1 cellular context compared by ENCODE assay signal in the genomic region with DNA sequence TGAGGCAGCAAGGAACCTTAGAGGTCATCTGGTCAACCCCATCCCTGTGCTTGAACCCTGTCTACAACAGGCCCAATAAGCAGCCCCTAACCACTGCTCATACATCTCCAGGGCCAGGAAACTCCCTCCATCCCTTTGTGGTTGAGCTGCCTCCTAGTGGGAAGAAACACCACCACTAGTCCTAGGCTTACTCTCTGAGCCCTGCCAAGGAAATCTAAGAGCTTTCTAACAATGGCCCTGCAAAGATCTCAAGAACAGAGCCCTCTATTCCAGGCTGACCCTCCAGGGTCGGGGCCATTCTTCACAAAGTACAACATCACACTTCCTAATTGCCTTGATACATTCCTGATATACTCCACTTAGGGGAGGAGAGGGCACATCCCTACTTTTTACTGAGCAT.
TF ChIP-seq lines count a peak whose summit lies in the region.

No MANE protein-coding gene starts in this region.

TF ChIP-seq in GM23338, 12 proteins besides CTCF, POLR2A, EP300 and RAD21 (continued from another document):
- TF ChIP-seq, protein P1, sequence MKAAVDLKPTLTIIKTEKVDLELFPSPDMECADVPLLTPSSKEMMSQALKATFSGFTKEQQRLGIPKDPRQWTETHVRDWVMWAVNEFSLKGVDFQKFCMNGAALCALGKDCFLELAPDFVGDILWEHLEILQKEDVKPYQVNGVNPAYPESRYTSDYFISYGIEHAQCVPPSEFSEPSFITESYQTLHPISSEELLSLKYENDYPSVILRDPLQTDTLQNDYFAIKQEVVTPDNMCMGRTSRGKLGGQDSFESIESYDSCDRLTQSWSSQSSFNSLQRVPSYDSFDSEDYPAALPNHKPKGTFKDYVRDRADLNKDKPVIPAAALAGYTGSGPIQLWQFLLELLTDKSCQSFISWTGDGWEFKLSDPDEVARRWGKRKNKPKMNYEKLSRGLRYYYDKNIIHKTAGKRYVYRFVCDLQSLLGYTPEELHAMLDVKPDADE (IDR thresholded peaks at IDR 0.05), result no peak
- TF ChIP-seq STAT1 (IDR thresholded peaks at IDR 0.05; ENCODE audit: unreplicated experiment), result no peak
- TF ChIP-seq, protein P2, sequence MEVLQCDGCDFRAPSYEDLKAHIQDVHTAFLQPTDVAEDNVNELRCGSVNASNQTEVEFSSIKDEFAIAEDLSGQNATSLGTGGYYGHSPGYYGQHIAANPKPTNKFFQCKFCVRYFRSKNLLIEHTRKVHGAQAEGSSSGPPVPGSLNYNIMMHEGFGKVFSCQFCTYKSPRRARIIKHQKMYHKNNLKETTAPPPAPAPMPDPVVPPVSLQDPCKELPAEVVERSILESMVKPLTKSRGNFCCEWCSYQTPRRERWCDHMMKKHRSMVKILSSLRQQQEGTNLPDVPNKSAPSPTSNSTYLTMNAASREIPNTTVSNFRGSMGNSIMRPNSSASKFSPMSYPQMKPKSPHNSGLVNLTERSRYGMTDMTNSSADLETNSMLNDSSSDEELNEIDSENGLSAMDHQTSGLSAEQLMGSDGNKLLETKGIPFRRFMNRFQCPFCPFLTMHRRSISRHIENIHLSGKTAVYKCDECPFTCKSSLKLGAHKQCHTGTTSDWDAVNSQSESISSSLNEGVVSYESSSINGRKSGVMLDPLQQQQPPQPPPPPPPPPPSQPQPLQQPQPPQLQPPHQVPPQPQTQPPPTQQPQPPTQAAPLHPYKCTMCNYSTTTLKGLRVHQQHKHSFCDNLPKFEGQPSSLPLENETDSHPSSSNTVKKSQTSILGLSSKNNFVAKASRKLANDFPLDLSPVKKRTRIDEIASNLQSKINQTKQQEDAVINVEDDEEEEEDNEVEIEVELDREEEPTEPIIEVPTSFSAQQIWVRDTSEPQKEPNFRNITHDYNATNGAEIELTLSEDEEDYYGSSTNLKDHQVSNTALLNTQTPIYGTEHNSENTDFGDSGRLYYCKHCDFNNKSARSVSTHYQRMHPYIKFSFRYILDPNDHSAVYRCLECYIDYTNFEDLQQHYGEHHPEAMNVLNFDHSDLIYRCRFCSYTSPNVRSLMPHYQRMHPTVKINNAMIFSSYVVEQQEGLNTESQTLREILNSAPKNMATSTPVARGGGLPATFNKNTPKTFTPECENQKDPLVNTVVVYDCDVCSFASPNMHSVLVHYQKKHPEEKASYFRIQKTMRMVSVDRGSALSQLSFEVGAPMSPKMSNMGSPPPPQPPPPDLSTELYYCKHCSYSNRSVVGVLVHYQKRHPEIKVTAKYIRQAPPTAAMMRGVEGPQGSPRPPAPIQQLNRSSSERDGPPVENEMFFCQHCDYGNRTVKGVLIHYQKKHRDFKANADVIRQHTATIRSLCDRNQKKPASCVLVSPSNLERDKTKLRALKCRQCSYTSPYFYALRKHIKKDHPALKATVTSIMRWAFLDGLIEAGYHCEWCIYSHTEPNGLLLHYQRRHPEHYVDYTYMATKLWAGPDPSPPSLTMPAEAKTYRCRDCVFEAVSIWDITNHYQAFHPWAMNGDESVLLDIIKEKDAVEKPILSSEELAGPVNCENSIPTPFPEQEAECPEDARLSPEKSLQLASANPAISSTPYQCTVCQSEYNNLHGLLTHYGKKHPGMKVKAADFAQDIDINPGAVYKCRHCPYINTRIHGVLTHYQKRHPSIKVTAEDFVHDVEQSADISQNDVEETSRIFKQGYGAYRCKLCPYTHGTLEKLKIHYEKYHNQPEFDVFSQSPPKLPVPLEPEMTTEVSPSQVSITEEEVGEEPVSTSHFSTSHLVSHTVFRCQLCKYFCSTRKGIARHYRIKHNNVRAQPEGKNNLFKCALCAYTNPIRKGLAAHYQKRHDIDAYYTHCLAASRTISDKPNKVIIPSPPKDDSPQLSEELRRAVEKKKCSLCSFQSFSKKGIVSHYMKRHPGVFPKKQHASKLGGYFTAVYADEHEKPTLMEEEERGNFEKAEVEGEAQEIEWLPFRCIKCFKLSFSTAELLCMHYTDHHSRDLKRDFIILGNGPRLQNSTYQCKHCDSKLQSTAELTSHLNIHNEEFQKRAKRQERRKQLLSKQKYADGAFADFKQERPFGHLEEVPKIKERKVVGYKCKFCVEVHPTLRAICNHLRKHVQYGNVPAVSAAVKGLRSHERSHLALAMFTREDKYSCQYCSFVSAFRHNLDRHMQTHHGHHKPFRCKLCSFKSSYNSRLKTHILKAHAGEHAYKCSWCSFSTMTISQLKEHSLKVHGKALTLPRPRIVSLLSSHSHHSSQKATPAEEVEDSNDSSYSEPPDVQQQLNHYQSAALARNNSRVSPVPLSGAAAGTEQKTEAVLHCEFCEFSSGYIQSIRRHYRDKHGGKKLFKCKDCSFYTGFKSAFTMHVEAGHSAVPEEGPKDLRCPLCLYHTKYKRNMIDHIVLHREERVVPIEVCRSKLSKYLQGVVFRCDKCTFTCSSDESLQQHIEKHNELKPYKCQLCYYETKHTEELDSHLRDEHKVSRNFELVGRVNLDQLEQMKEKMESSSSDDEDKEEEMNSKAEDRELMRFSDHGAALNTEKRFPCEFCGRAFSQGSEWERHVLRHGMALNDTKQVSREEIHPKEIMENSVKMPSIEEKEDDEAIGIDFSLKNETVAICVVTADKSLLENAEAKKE (CRISPR knock-in tag; IDR thresholded peaks at IDR 0.05), result no peak
- no peak for TF ChIP-seq ZNF114 (CRISPR knock-in tag; IDR thresholded peaks at IDR 0.05)
- TF ChIP-seq, protein P3, sequence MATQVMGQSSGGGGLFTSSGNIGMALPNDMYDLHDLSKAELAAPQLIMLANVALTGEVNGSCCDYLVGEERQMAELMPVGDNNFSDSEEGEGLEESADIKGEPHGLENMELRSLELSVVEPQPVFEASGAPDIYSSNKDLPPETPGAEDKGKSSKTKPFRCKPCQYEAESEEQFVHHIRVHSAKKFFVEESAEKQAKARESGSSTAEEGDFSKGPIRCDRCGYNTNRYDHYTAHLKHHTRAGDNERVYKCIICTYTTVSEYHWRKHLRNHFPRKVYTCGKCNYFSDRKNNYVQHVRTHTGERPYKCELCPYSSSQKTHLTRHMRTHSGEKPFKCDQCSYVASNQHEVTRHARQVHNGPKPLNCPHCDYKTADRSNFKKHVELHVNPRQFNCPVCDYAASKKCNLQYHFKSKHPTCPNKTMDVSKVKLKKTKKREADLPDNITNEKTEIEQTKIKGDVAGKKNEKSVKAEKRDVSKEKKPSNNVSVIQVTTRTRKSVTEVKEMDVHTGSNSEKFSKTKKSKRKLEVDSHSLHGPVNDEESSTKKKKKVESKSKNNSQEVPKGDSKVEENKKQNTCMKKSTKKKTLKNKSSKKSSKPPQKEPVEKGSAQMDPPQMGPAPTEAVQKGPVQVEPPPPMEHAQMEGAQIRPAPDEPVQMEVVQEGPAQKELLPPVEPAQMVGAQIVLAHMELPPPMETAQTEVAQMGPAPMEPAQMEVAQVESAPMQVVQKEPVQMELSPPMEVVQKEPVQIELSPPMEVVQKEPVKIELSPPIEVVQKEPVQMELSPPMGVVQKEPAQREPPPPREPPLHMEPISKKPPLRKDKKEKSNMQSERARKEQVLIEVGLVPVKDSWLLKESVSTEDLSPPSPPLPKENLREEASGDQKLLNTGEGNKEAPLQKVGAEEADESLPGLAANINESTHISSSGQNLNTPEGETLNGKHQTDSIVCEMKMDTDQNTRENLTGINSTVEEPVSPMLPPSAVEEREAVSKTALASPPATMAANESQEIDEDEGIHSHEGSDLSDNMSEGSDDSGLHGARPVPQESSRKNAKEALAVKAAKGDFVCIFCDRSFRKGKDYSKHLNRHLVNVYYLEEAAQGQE (IDR thresholded peaks at IDR 0.05; ENCODE audit: unreplicated experiment), result no peak
- no peak for TF ChIP-seq EZH2phosphoT487 (IDR thresholded peaks at IDR 0.05; ENCODE audit: unreplicated experiment)
- TF ChIP-seq NANOG (IDR thresholded peaks at IDR 0.05; ENCODE audit: borderline replicate concordance), result no peak
